In genomic region chr6:134529921-134530320, GRCh38 we compare ENCODE assay signal across 1 cellular context.
TF ChIP-seq lines count a peak whose summit lies in the region.

No MANE protein-coding gene starts in this region.

TF ChIP-seq in liver, 16 proteins besides CTCF, POLR2A, EP300 and RAD21 (continued from another document):
- peak; percentile 88 for TF ChIP-seq ZBTB33 (IDR thresholded peaks at IDR 0.05)
- TF ChIP-seq RXRA (IDR thresholded peaks at IDR 0.05) = peak; percentile 95 to 98
- TF ChIP-seq GABPA (IDR thresholded peaks at IDR 0.05 in 1 of 2, conservative IDR thresholded peaks at IDR 0.05 in 1 of 2) = peak; percentile 49 to 64
- TF ChIP-seq TAF1 (conservative IDR thresholded peaks at IDR 0.05) = no peak
- peak; percentile 92 for TF ChIP-seq SP1 (IDR thresholded peaks at IDR 0.05)
